Comparison of ENCODE assay signal across 11 cellular contexts in genomic region chr4:169253904-169254303, GRCh38. TPM values are rescaled to one million over a fixed set of nuclear protein-coding genes. Genes with fewer than 3 reads are reported as not detected.
DNase-seq lines count a peak whose midpoint lies in the region; ATAC-seq and TF ChIP-seq lines count a peak whose summit lies in the region.
"Had no signal": no experiment of that assay in that cellular context is flagged by ENCODE, and none has a peak within 500 bp of the region (broad histone marks: within the 10 kb centered on the region; RNA-seq: fewer than 3 reads in every experiment).

No MANE protein-coding gene starts in this region.

- intact Hi-C loops in right lobe of liver (cut with DNase I): no loop called here
- intact Hi-C loops in heart right ventricle (cut with DNase I): no loop called here

- H3K27ac ChIP-seq in right lobe of liver (peak overlapping the region in 2 of 3 donors; percentile 44 to 74), substantia nigra (ENCODE audit: low read depth, low read length, poor library complexity, severe bottlenecking) (no peak overlapping the region), heart right ventricle (peak overlapping the region in 2 of 10 donors; percentile 17 to 21)

- POLR2A ChIA-PET in HEK293T (lab: Yijun Ruan, JAX): interaction anchor here (1.3 to 2.2 kb wide), 5 partner anchors 8 to 244 kb away, joined by 3 to 10 read pairs (median 5); partner anchors contain the start of gene CBR4

- H3K9me3 ChIP-seq in right lobe of liver: no peaks in the 10 kb centered on the region
- H3K9me3 ChIP-seq in heart right ventricle: no peaks in the 10 kb centered on the region

- H3K27me3 ChIP-seq in right lobe of liver (no peaks in the 10 kb centered on the region), heart right ventricle (no peaks in the 10 kb centered on the region)

- H3K4me3 ChIP-seq in right lobe of liver (no peak overlapping the region), heart right ventricle (no peak overlapping the region)

- ATAC-seq in right lobe of liver (no peak), GM19324 (IDR thresholded peaks at IDR 0.05; ENCODE audit: low FRiP score, unreplicated experiment) (no peak), heart right ventricle (no peak)

- CTCF ChIA-PET in HEK293T (lab: Yijun Ruan, JAX): interaction anchor here (1.4 kb wide), 1 partner anchor 15 kb away, joined by 3 read pairs; no protein-coding TSS in a partner anchor

- H3K36me3 ChIP-seq in right lobe of liver (no peaks in the 10 kb centered on the region), heart right ventricle (no peaks in the 10 kb centered on the region)

- no peak for TF ChIP-seq POLR2A in right lobe of liver (IDR thresholded peaks at IDR 0.05)

- WGBS in right lobe of liver (ENCODE audit: insufficient coverage, low coverage, low lambda C conversion rate, missing lambda C conversion rate): 0% methylated on average over 1 of the region's 1 CpG
- 0 to 7% methylated on average over 1 of the region's 1 CpG for WGBS in heart right ventricle, 2 donors

- DNase-seq in AG08395 (ENCODE audit: low spot score) (peak; percentile 51), HEK293T (ENCODE audit: extremely low spot score) (no peak), astrocyte of the hippocampus (ENCODE audit: low read depth, low spot score) (peak; percentile 86), right lobe of liver (no peak), substantia nigra (lab: John Stamatoyannopoulos, UW) (no peak), heart right ventricle (no peak), cerebellum (ENCODE audit: low spot score) (no peak)
- DNase-seq: CD4-positive, alpha-beta memory T cell; effector CD8-positive, alpha-beta T cell had no signal

- peaks cover 0 to 56% (median 27%) of the 10 kb centered on the region in 4 donors for H3K4me1 ChIP-seq in right lobe of liver
- peaks cover 2 to 88% (median 68%) of the 10 kb centered on the region in 9 donors for H3K4me1 ChIP-seq in heart right ventricle

- TF ChIP-seq CTCF in right lobe of liver (IDR thresholded peaks at IDR 0.05) (no peak), heart right ventricle (IDR thresholded peaks at IDR 0.05) (no peak)

TF ChIP-seq in HEK293T, 16 proteins besides CTCF, POLR2A, EP300 and RAD21:
- peak; percentile 48; the same call in 1 of the 2 replicates for TF ChIP-seq PKNOX1 (IDR thresholded peaks at IDR 0.05)
- TF ChIP-seq ZNF384 (IDR thresholded peaks at IDR 0.05): no peak

RNA-seq across cellular contexts. Expression of gene SH3RF1, which starts 16.9 kb away (rescaled TPM):
- total RNA-seq in right lobe of liver (10 to 100 TPM in 1 of 6 experiments, 1 to 10 TPM in 5; 5.5 to 11.0 (median 7.3) TPM), heart right ventricle (10 to 100 TPM in 5 of 10 donors, 1 to 10 TPM in 5; 7.0 to 11.7 (median 9.9) TPM), cerebellum (27.2 TPM)
- 1 to 10 TPM; 2.6 to 3.4 TPM for polyA plus RNA-seq in heart right ventricle
- total RNA-seq: OCI-LY7 had no signal

Comparison
In these comparisons a context has a peak if more than half of its experiments do, and no peak if none do; other contexts are left out.
1. DNase-seq: peak in AG08395 (single experiment) and astrocyte of the hippocampus (single experiment); none in HEK293T (single experiment), right lobe of liver (0 of 3), substantia nigra (0 of 49), heart right ventricle (0 of 2) and cerebellum (single experiment).